ENCODE assay signal across 27 cellular contexts in genomic region chr12:106675651-106676435, GRCh38.
"Had no signal": no experiment of that assay in that cellular context is flagged by ENCODE, and none has a peak within 500 bp of the region (broad histone marks: within the 10 kb centered on the region; RNA-seq: fewer than 3 reads in every experiment).

No MANE protein-coding gene starts in this region.

- H3K36me3 Mint-ChIP-seq: memory B cell; naive thymus-derived CD4-positive, alpha-beta T cell; stimulated activated naive B cell treated with anti-CD40 and anti-IgM and Interleukin-4, amounts not matched to agents 10 μg/mL and 1 μg/mL and 100 μg/mL, for 72 hours had no signal

- ATAC-seq: esophagus mucosa; foreskin keratinocyte; gastroesophageal sphincter; heart left ventricle; left lobe of liver; naive thymus-derived CD4-positive, alpha-beta T cell; right lobe of liver; stimulated activated naive B cell treated with anti-CD40 and anti-IgM and Interleukin-4, amounts not matched to agents 10 μg/mL and 1 μg/mL and 100 μg/mL, for 72 hours; upper lobe of right lung had no signal

- DNase-seq: cortex of kidney; effector CD4-positive, alpha-beta T cell; foreskin keratinocyte; heart left ventricle; kidney; midbrain; naive thymus-derived CD4-positive, alpha-beta T cell; right lobe of liver; small intestine; stimulated activated CD4-positive, alpha-beta T cell treated with anti-CD3 and anti-CD28 coated beads, Interleukin-15, amount 100 ng/mL, for 24 hours; stimulated activated CD4-positive, alpha-beta T cell treated with anti-CD3 and anti-CD28 coated beads, Interleukin-2, amount 100 ng/mL, for 48 hours; stimulated activated naive B cell treated with anti-CD40 and anti-IgM and Interleukin-4, amounts not matched to agents 10 μg/mL and 1 μg/mL and 100 μg/mL, for 72 hours; transverse colon; upper lobe of right lung; uterus had no signal

- H3K4me3 ChIP-seq: gastroesophageal sphincter, heart left ventricle, hepatocyte, lung, right lobe of liver, thoracic aorta, transverse colon, upper lobe of right lung, uterus had no signal

- H3K9me3 Mint-ChIP-seq: memory B cell; naive thymus-derived CD4-positive, alpha-beta T cell; nephron; stimulated activated naive B cell treated with anti-CD40 and anti-IgM and Interleukin-4, amounts not matched to agents 10 μg/mL and 1 μg/mL and 100 μg/mL, for 72 hours; stimulated activated naive CD8-positive, alpha-beta T cell treated with anti-CD3 and anti-CD28 coated beads, Interleukin-15, Interleukin-2, amounts not matched to agents 100 ng/mL and 50 ng/mL, for 24 hours had no signal

- H3K4me3 Mint-ChIP-seq: memory B cell; naive thymus-derived CD4-positive, alpha-beta T cell; nephron; stimulated activated naive B cell treated with anti-CD40 and anti-IgM and Interleukin-4, amounts not matched to agents 10 μg/mL and 1 μg/mL and 100 μg/mL, for 72 hours; stimulated activated naive CD8-positive, alpha-beta T cell treated with anti-CD3 and anti-CD28 coated beads, Interleukin-15, Interleukin-2, amounts not matched to agents 100 ng/mL and 50 ng/mL, for 24 hours had no signal

- H3K9me3 ChIP-seq: gastroesophageal sphincter, heart left ventricle, right lobe of liver, thoracic aorta, transverse colon, upper lobe of right lung, uterus had no signal

- H3K9ac ChIP-seq: parathyroid adenoma had no signal

- H3K4me2 ChIP-seq: hepatocyte had no signal

- H3K79me2 ChIP-seq: hepatocyte, parathyroid adenoma had no signal

- H3K27me3 ChIP-seq: right lobe of liver, uterus had no signal

- H2AFZ ChIP-seq: hepatocyte, parathyroid adenoma had no signal

- H3K36me3 ChIP-seq: gastroesophageal sphincter, heart left ventricle, right lobe of liver, thoracic aorta, transverse colon, upper lobe of right lung, uterus had no signal

- H3K27ac ChIP-seq: epithelial cell of prostate, foreskin keratinocyte, gastroesophageal sphincter, heart left ventricle, hepatocyte, parathyroid adenoma, right lobe of liver, thoracic aorta, transverse colon, upper lobe of right lung, uterus had no signal

- H3K4me1 ChIP-seq: foreskin keratinocyte, gastroesophageal sphincter, parathyroid adenoma, right lobe of liver, transverse colon, upper lobe of right lung, uterus had no signal

- H3K4me1 Mint-ChIP-seq: memory B cell; naive thymus-derived CD4-positive, alpha-beta T cell had no signal

- FAIRE-seq: kidney, small intestine had no signal

- H3K27ac Mint-ChIP-seq: memory B cell; naive thymus-derived CD4-positive, alpha-beta T cell; nephron; progenitor cell of endocrine pancreas; stimulated activated naive B cell treated with anti-CD40 and anti-IgM and Interleukin-4, amounts not matched to agents 10 μg/mL and 1 μg/mL and 100 μg/mL, for 72 hours; stimulated activated naive CD8-positive, alpha-beta T cell treated with anti-CD3 and anti-CD28 coated beads, Interleukin-15, Interleukin-2, amounts not matched to agents 100 ng/mL and 50 ng/mL, for 24 hours had no signal
